Comparison of ENCODE assay signal across 15 cellular contexts in genomic region chr6:2799936-2800527, GRCh38. TPM values are rescaled to one million over a fixed set of nuclear protein-coding genes. Genes with fewer than 3 reads are reported as not detected.
A peak's percentile ranks its signal among the peaks of the same experiment; 100 is the strongest.
DNase-seq lines count a peak whose midpoint lies in the region; ATAC-seq lines count a peak whose summit lies in the region.
"Had no signal": no experiment of that assay in that cellular context is flagged by ENCODE, and none has a peak within 500 bp of the region (broad histone marks: within the 10 kb centered on the region; RNA-seq: fewer than 3 reads in every experiment).

No MANE protein-coding gene starts in this region.

- DNase-seq in CD1c-positive myeloid dendritic cell (ENCODE audit: extremely low spot score) (peak; percentile 30), M059J (ENCODE audit: low read depth) (peak; percentile 48), memory B cell (ENCODE audit: low spot score in 2 of 2) (no peak), SIG-M5 (lab: John Stamatoyannopoulos, UW) (no peak), NCI-H187 (lab: John Stamatoyannopoulos, UW) (no peak), SK-N-DZ (ENCODE audit: low spot score) (no peak)
- DNase-seq in activated T-helper 2 cell treated with anti-CD3 and anti-CD28 coated beads, Interferon-gamma antibody, Interleukin-2, Interleukin-4, amounts not matched to agents 10 μg/mL and 5 μg/mL and 100 μg/mL, durations not matched to agents 14 hours and 24 hours and 36 hours (ENCODE audit: low spot score), result no peak
- DNase-seq: activated naive CD4-positive, alpha-beta T cell; CD4-positive, CD25-positive, alpha-beta regulatory T cell; cerebellar nuclear complex; GF-D8; mucosa of descending colon; NCI-H524 had no signal

- H3K27me3 Mint-ChIP-seq in activated T-helper 2 cell treated with anti-CD3 and anti-CD28 coated beads, Interferon-gamma antibody, Interleukin-2, Interleukin-4, amounts not matched to agents 10 μg/mL and 5 μg/mL and 100 μg/mL, durations not matched to agents 14 hours and 24 hours and 36 hours (ENCODE audit: low read depth), result no peaks in the 10 kb centered on the region
- no peaks in the 10 kb centered on the region for H3K27me3 Mint-ChIP-seq in memory B cell
- H3K27me3 Mint-ChIP-seq: CD4-positive, CD25-positive, alpha-beta regulatory T cell had no signal

- peaks cover 3% of the 10 kb centered on the region for H3K36me3 Mint-ChIP-seq in activated T-helper 2 cell treated with anti-CD3 and anti-CD28 coated beads, Interferon-gamma antibody, Interleukin-2, Interleukin-4, amounts not matched to agents 10 μg/mL and 5 μg/mL and 100 μg/mL, durations not matched to agents 14 hours and 24 hours and 36 hours (ENCODE audit: low read depth)
- H3K36me3 Mint-ChIP-seq in memory B cell, result peaks cover 2% of the 10 kb centered on the region

- H3K9me3 Mint-ChIP-seq in activated T-helper 2 cell treated with anti-CD3 and anti-CD28 coated beads, Interferon-gamma antibody, Interleukin-2, Interleukin-4, amounts not matched to agents 10 μg/mL and 5 μg/mL and 100 μg/mL, durations not matched to agents 14 hours and 24 hours and 36 hours, result no peaks in the 10 kb centered on the region
- no peaks in the 10 kb centered on the region for H3K9me3 Mint-ChIP-seq in memory B cell
- H3K9me3 Mint-ChIP-seq: CD4-positive, CD25-positive, alpha-beta regulatory T cell had no signal

- intact Hi-C loops in activated T-helper 2 cell treated with anti-CD3 and anti-CD28 coated beads, Interferon-gamma antibody, Interleukin-2, Interleukin-4, amounts not matched to agents 10 μg/mL and 5 μg/mL and 100 μg/mL, durations not matched to agents 14 hours and 24 hours and 36 hours (cut with micrococcal nuclease), result loop anchor here (2.0 kb wide), 1 partner anchor 19 kb away; no protein-coding TSS in a partner anchor

- H3K4me3 Mint-ChIP-seq in activated T-helper 2 cell treated with anti-CD3 and anti-CD28 coated beads, Interferon-gamma antibody, Interleukin-2, Interleukin-4, amounts not matched to agents 10 μg/mL and 5 μg/mL and 100 μg/mL, durations not matched to agents 14 hours and 24 hours and 36 hours (ENCODE audit: low read depth), result no peak overlapping the region
- no peak overlapping the region for H3K4me3 Mint-ChIP-seq in memory B cell
- H3K4me3 Mint-ChIP-seq: CD4-positive, CD25-positive, alpha-beta regulatory T cell had no signal

- ATAC-seq in memory B cell (ENCODE audit: low read depth) (no peak), GM19463 (IDR thresholded peaks at IDR 0.05; ENCODE audit: unreplicated experiment) (no peak)
- ATAC-seq: esophagus mucosa, mucosa of descending colon had no signal

- H3K4me1 Mint-ChIP-seq in activated T-helper 2 cell treated with anti-CD3 and anti-CD28 coated beads, Interferon-gamma antibody, Interleukin-2, Interleukin-4, amounts not matched to agents 10 μg/mL and 5 μg/mL and 100 μg/mL, durations not matched to agents 14 hours and 24 hours and 36 hours (ENCODE audit: low read depth), result peaks cover 46% of the 10 kb centered on the region
- no peaks in the 10 kb centered on the region for H3K4me1 Mint-ChIP-seq in memory B cell

- peak overlapping the region; percentile 90 for H3K27ac Mint-ChIP-seq in activated T-helper 2 cell treated with anti-CD3 and anti-CD28 coated beads, Interferon-gamma antibody, Interleukin-2, Interleukin-4, amounts not matched to agents 10 μg/mL and 5 μg/mL and 100 μg/mL, durations not matched to agents 14 hours and 24 hours and 36 hours
- peak overlapping the region; percentile 35 for H3K27ac Mint-ChIP-seq in memory B cell

RNA-seq across cellular contexts. Expression of gene WRNIP1, which starts 34.8 kb away (rescaled TPM):
- 52.1 and 103 TPM in 2 replicates for total RNA-seq in M059J (2014; rRNA removed; shearing (Covaris generic))
- 47.2 and 47.8 TPM in 2 replicates for total RNA-seq in activated T-helper 2 cell treated with anti-CD3 and anti-CD28 coated beads, Interferon-gamma antibody, Interleukin-2, Interleukin-4, amounts not matched to agents 10 μg/mL and 5 μg/mL and 100 μg/mL, durations not matched to agents 14 hours and 24 hours and 36 hours
- 60.5 and 67.2 TPM in 2 replicates for polyA plus RNA-seq in SK-N-DZ (2014; cell fraction: cytosol; rRNA removed)
- polyA plus RNA-seq in SK-N-DZ (2014; cell fraction: nucleus; rRNA removed), result 59.5 and 73.1 TPM in 2 replicates

RNA-seq across cellular contexts. Expression of gene SERPINB1, which starts 41.6 kb away (rescaled TPM):
- total RNA-seq in M059J (2014; rRNA removed; shearing (Covaris generic)), result 1.5 and 3.9 TPM in 2 replicates
- total RNA-seq in activated T-helper 2 cell treated with anti-CD3 and anti-CD28 coated beads, Interferon-gamma antibody, Interleukin-2, Interleukin-4, amounts not matched to agents 10 μg/mL and 5 μg/mL and 100 μg/mL, durations not matched to agents 14 hours and 24 hours and 36 hours, result 102 and 103 TPM in 2 replicates
- polyA plus RNA-seq in SK-N-DZ (2014; cell fraction: cytosol; rRNA removed), result 13.6 and 22.3 TPM in 2 replicates
- polyA plus RNA-seq in SK-N-DZ (2014; cell fraction: nucleus; rRNA removed), result 8.4 and 12.0 TPM in 2 replicates

RNA-seq across cellular contexts. Expression of gene MYLK4, which starts 49.3 kb away (rescaled TPM):
- 0.76 and 1.2 TPM in 2 replicates for total RNA-seq in M059J (2014; rRNA removed; shearing (Covaris generic))
- 0.21 and 0.23 TPM in 2 replicates for total RNA-seq in activated T-helper 2 cell treated with anti-CD3 and anti-CD28 coated beads, Interferon-gamma antibody, Interleukin-2, Interleukin-4, amounts not matched to agents 10 μg/mL and 5 μg/mL and 100 μg/mL, durations not matched to agents 14 hours and 24 hours and 36 hours
- polyA plus RNA-seq in SK-N-DZ (2014; cell fraction: cytosol; rRNA removed), result 0.05 TPM in 1 of 2 replicates, not detected in the other
- 0.04 and 0.10 TPM in 2 replicates for polyA plus RNA-seq in SK-N-DZ (2014; cell fraction: nucleus; rRNA removed)

Comparison
In these comparisons a context has a peak if more than half of its experiments do, and no peak if none do; other contexts are left out.
1. DNase-seq: peak in CD1c-positive myeloid dendritic cell (single experiment) and M059J (single experiment); none in activated T-helper 2 cell treated with anti-CD3 and anti-CD28 coated beads, Interferon-gamma antibody, Interleukin-2, Interleukin-4, amounts not matched to agents 10 μg/mL and 5 μg/mL and 100 μg/mL, durations not matched to agents 14 hours and 24 hours and 36 hours (single experiment), memory B cell (0 of 2), SIG-M5 (single experiment), NCI-H187 (0 of 2) and SK-N-DZ (single experiment).
2. RNA of gene SERPINB1, which starts 41.6 kb away (total RNA-seq): 102 to 103 TPM in activated T-helper 2 cell treated with anti-CD3 and anti-CD28 coated beads, Interferon-gamma antibody, Interleukin-2, Interleukin-4, amounts not matched to agents 10 μg/mL and 5 μg/mL and 100 μg/mL, durations not matched to agents 14 hours and 24 hours and 36 hours; 1.5 to 3.9 TPM in M059J; every median in the first group is over 10 times any median in the second.